17 cellular contexts compared by ENCODE assay signal in genomic region chrX:96389314-96390048, GRCh38.
"Had no signal": no experiment of that assay in that cellular context is flagged by ENCODE, and none has a peak within 500 bp of the region (broad histone marks: within the 10 kb centered on the region; RNA-seq: fewer than 3 reads in every experiment).

No MANE protein-coding gene starts in this region.

- DNase-seq: activated CD4-positive, alpha-beta T cell treated with anti-CD3 and anti-CD28 coated beads, Interleukin-2, amount 50 U/mL, for 4 hours; activated naive CD4-positive, alpha-beta T cell; activated naive CD8-positive, alpha-beta T cell treated with anti-CD3 and anti-CD28 coated beads, Interleukin-2, amount 10 ng/mL, durations not matched to agents 7 days and 5 days; brain microvascular endothelial cell; effector memory CD8-positive, alpha-beta T cell; gastrocnemius medialis; heart left ventricle; left ventricle myocardium superior; mucosa of descending colon; naive B cell; psoas muscle; right lobe of liver; stimulated activated CD4-positive, alpha-beta T cell treated with anti-CD3 and anti-CD28 coated beads, Interleukin-1b, Interleukin-23, amount 100 ng/mL, for 48 hours; stimulated activated CD8-positive, alpha-beta memory T cell treated with anti-CD3 and anti-CD28 coated beads, Interleukin-4, amount 100 ng/mL, for 48 hours; stimulated activated naive CD4-positive, alpha-beta T cell had no signal

- H2AFZ ChIP-seq: neural progenitor cell had no signal

- H3K9me3 ChIP-seq: gastrocnemius medialis, heart left ventricle, mucosa of descending colon, psoas muscle, right lobe of liver had no signal

- H3K4me3 ChIP-seq: gastrocnemius medialis, heart left ventricle, mucosa of descending colon, neural progenitor cell, psoas muscle, right lobe of liver, SK-N-MC had no signal

- H3K4me1 ChIP-seq: gastrocnemius medialis, heart left ventricle, neural progenitor cell, psoas muscle, right lobe of liver had no signal

- H3K9me3 Mint-ChIP-seq: activated naive CD8-positive, alpha-beta T cell treated with anti-CD3 and anti-CD28 coated beads, Interleukin-2, amount 10 ng/mL, durations not matched to agents 7 days and 5 days; effector memory CD8-positive, alpha-beta T cell; neural progenitor cell had no signal

- H3K4me2 ChIP-seq: neural progenitor cell had no signal

- H3K36me3 ChIP-seq: brain microvascular endothelial cell, gastrocnemius medialis, heart left ventricle, neural progenitor cell, right lobe of liver had no signal

- H3K27ac Mint-ChIP-seq: activated naive CD8-positive, alpha-beta T cell treated with anti-CD3 and anti-CD28 coated beads, Interleukin-2, amount 10 ng/mL, durations not matched to agents 7 days and 5 days; effector memory CD8-positive, alpha-beta T cell; naive B cell; neural progenitor cell had no signal

- H3K4me3 Mint-ChIP-seq: activated naive CD8-positive, alpha-beta T cell treated with anti-CD3 and anti-CD28 coated beads, Interleukin-2, amount 10 ng/mL, durations not matched to agents 7 days and 5 days; effector memory CD8-positive, alpha-beta T cell; naive B cell; neural progenitor cell had no signal

- H3K27me3 Mint-ChIP-seq: activated naive CD8-positive, alpha-beta T cell treated with anti-CD3 and anti-CD28 coated beads, Interleukin-2, amount 10 ng/mL, durations not matched to agents 7 days and 5 days; effector memory CD8-positive, alpha-beta T cell; naive B cell had no signal

- H3K27ac ChIP-seq: brain microvascular endothelial cell, gastrocnemius medialis, heart left ventricle, neural progenitor cell, psoas muscle, right lobe of liver, SK-N-MC had no signal

- H3K9ac ChIP-seq: neural progenitor cell had no signal

- H3K4me1 Mint-ChIP-seq: activated naive CD8-positive, alpha-beta T cell treated with anti-CD3 and anti-CD28 coated beads, Interleukin-2, amount 10 ng/mL, durations not matched to agents 7 days and 5 days; naive B cell; neural progenitor cell had no signal

- H3K27me3 ChIP-seq: brain microvascular endothelial cell, gastrocnemius medialis, neural progenitor cell, right lobe of liver had no signal

- H3K36me3 Mint-ChIP-seq: activated naive CD8-positive, alpha-beta T cell treated with anti-CD3 and anti-CD28 coated beads, Interleukin-2, amount 10 ng/mL, durations not matched to agents 7 days and 5 days; naive B cell; neural progenitor cell had no signal
